ENCODE assay signal across 13 cellular contexts in genomic region chr6:112781236-112781635, GRCh38.
DNase-seq lines count a peak whose midpoint lies in the region; ATAC-seq and TF ChIP-seq lines count a peak whose summit lies in the region.
"Had no signal": no experiment of that assay in that cellular context is flagged by ENCODE, and none has a peak within 500 bp of the region (broad histone marks: within the 10 kb centered on the region; RNA-seq: fewer than 3 reads in every experiment).

No MANE protein-coding gene starts in this region.

- H3K27me3 Mint-ChIP-seq in naive thymus-derived CD8-positive, alpha-beta T cell, result peaks cover 0 to 2% (median 0%) of the 10 kb centered on the region in 5 donors
- H3K27me3 Mint-ChIP-seq: activated CD4-positive, alpha-beta memory T cell treated with anti-CD3 and anti-CD28 coated beads for 36 hours; stimulated activated naive CD8-positive, alpha-beta T cell treated with anti-CD3 and anti-CD28 coated beads, Interleukin-15, Interleukin-2, amounts not matched to agents 100 ng/mL and 50 ng/mL, for 24 hours had no signal

- no peaks in the 10 kb centered on the region for H3K4me1 Mint-ChIP-seq in naive thymus-derived CD8-positive, alpha-beta T cell

- peak; percentile 25 to 58 for DNase-seq in cardiac muscle cell (ENCODE audit: low read depth in 1 of 2, low spot score in 1 of 2)
- no peak for DNase-seq in heart right ventricle
- DNase-seq in astrocyte of the spinal cord (ENCODE audit: low read depth, low spot score), result peak; percentile 40
- DNase-seq in hepatocyte (ENCODE audit: low spot score), result peak; percentile 5
- DNase-seq in DMS 273 treated with DMSO at 0.1 percent for 48 hours (lab: John Stamatoyannopoulos, UW), result no peak
- DNase-seq in naive thymus-derived CD8-positive, alpha-beta T cell, result no peak
- DNase-seq: activated naive CD4-positive, alpha-beta T cell treated with anti-CD3 and anti-CD28 coated beads, Interleukin-2, amount 50 U/mL, for 16 hours; effector memory CD4-positive, alpha-beta T cell had no signal

- H3K9me3 Mint-ChIP-seq in naive thymus-derived CD8-positive, alpha-beta T cell, result peaks cover 0 to 1% (median 0%) of the 10 kb centered on the region in 9 donors
- H3K9me3 Mint-ChIP-seq: activated CD4-positive, alpha-beta memory T cell treated with anti-CD3 and anti-CD28 coated beads for 36 hours; HFFc6; stimulated activated naive CD8-positive, alpha-beta T cell treated with anti-CD3 and anti-CD28 coated beads, Interleukin-15, Interleukin-2, amounts not matched to agents 100 ng/mL and 50 ng/mL, for 24 hours had no signal

- H3K79me2 ChIP-seq in hepatocyte, result no peaks in the 10 kb centered on the region

- H3K27me3 ChIP-seq in cardiac muscle cell (no peaks in the 10 kb centered on the region), heart right ventricle (no peaks in the 10 kb centered on the region), hepatocyte (no peaks in the 10 kb centered on the region)

- no peaks in the 10 kb centered on the region for H3K9me2 ChIP-seq in hepatocyte (replicated peaks; ENCODE audit: insufficient read depth)

- in situ Hi-C loops in astrocyte of the spinal cord (cut with HindIII; ENCODE audit: low sequenced_read_pairs), result no loop called here

- H3K4me1 ChIP-seq in cardiac muscle cell (ENCODE audit: low read depth), result peaks cover 9% of the 10 kb centered on the region
- peaks cover 0 to 5% (median 0%) of the 10 kb centered on the region in 9 donors for H3K4me1 ChIP-seq in heart right ventricle
- no peaks in the 10 kb centered on the region for H3K4me1 ChIP-seq in hepatocyte (ENCODE audit: insufficient read depth)

- no peaks in the 10 kb centered on the region for H3K36me3 Mint-ChIP-seq in naive thymus-derived CD8-positive, alpha-beta T cell
- H3K36me3 Mint-ChIP-seq: activated CD4-positive, alpha-beta memory T cell treated with anti-CD3 and anti-CD28 coated beads for 36 hours had no signal

- H3K4me3 ChIP-seq in cardiac muscle cell, result no peak overlapping the region
- H3K4me3 ChIP-seq in heart right ventricle, result no peak overlapping the region
- no peak overlapping the region for H3K4me3 ChIP-seq in astrocyte of the spinal cord (ENCODE audit: low read depth, low read length)
- no peak overlapping the region for H3K4me3 ChIP-seq in hepatocyte

- H4K20me1 ChIP-seq in hepatocyte (ENCODE audit: insufficient read depth, poor library complexity, severe bottlenecking), result no peaks in the 10 kb centered on the region

- POLR2A ChIA-PET in naive thymus-derived CD8-positive, alpha-beta T cell (lab: Charles Lee), result no interaction called here

- H3K4me3 Mint-ChIP-seq in naive thymus-derived CD8-positive, alpha-beta T cell, result no peak overlapping the region
- H3K4me3 Mint-ChIP-seq: activated CD4-positive, alpha-beta memory T cell treated with anti-CD3 and anti-CD28 coated beads for 36 hours; HFFc6; stimulated activated naive CD8-positive, alpha-beta T cell treated with anti-CD3 and anti-CD28 coated beads, Interleukin-15, Interleukin-2, amounts not matched to agents 100 ng/mL and 50 ng/mL, for 24 hours had no signal

- H3K27ac ChIP-seq in cardiac muscle cell (no peak overlapping the region), heart right ventricle (no peak overlapping the region), hepatocyte (no peak overlapping the region)

- 63 to 72% methylated on average over 2 of the region's 2 CpGs for WGBS in heart right ventricle, 2 donors
- WGBS in hepatocyte (ENCODE audit: low lambda C conversion rate, missing lambda C conversion rate), result 76% methylated on average over 2 of the region's 2 CpGs

- TF ChIP-seq CTCF in cardiac muscle cell (IDR thresholded peaks at IDR 0.05; ENCODE audit: low read depth, low read length) (no peak), heart right ventricle (IDR thresholded peaks at IDR 0.05) (no peak), astrocyte of the spinal cord (IDR thresholded peaks at IDR 0.05; ENCODE audit: low read depth, low read length) (peak; percentile 42), hepatocyte (IDR thresholded peaks at IDR 0.05; ENCODE audit: poor library complexity) (peak; percentile 17)

- H3K9me3 ChIP-seq in cardiac muscle cell (ENCODE audit: low read depth) (no peaks in the 10 kb centered on the region), heart right ventricle (no peaks in the 10 kb centered on the region), hepatocyte (ENCODE audit: low read depth) (no peaks in the 10 kb centered on the region)

- H3K27ac Mint-ChIP-seq in naive thymus-derived CD8-positive, alpha-beta T cell, result no peak overlapping the region
- H3K27ac Mint-ChIP-seq: activated CD4-positive, alpha-beta memory T cell treated with anti-CD3 and anti-CD28 coated beads for 36 hours; stimulated activated naive CD8-positive, alpha-beta T cell treated with anti-CD3 and anti-CD28 coated beads, Interleukin-15, Interleukin-2, amounts not matched to agents 100 ng/mL and 50 ng/mL, for 24 hours had no signal

- H2AFZ ChIP-seq in hepatocyte, result no peak overlapping the region

- H3K4me2 ChIP-seq in hepatocyte, result no peak overlapping the region

- ATAC-seq in heart right ventricle, result no peak
- no peak for ATAC-seq in GM21786 (IDR thresholded peaks at IDR 0.05; ENCODE audit: unreplicated experiment)
- no peak for ATAC-seq in activated CD4-positive, CD25-positive, alpha-beta regulatory T cell treated with anti-CD3 and anti-CD28 coated beads, Interleukin-2, amount 50 U/mL, for 24 hours
- ATAC-seq in naive thymus-derived CD8-positive, alpha-beta T cell, result no peak

- H3K36me3 ChIP-seq in cardiac muscle cell, result no peaks in the 10 kb centered on the region
- no peaks in the 10 kb centered on the region for H3K36me3 ChIP-seq in heart right ventricle
- H3K36me3 ChIP-seq in hepatocyte (replicated peaks; ENCODE audit: insufficient read depth, low read depth), result no peaks in the 10 kb centered on the region

- intact Hi-C loops in heart right ventricle (cut with DNase I), result loop anchor here in 8 of 10 donors (5.0 to 10.0 kb wide), 7 partner anchors 1074 to 1131 kb away; partner anchors contain the start of gene MARCKS (in 4 of the 8)

Comparison
In these comparisons a context has a peak if more than half of its experiments do, and no peak if none do; other contexts are left out.
1. DNase-seq: peak in cardiac muscle cell (2 of 2), astrocyte of the spinal cord (single experiment) and hepatocyte (single experiment); none in heart right ventricle (0 of 2), DMS 273 treated with DMSO at 0.1 percent for 48 hours (single experiment) and naive thymus-derived CD8-positive, alpha-beta T cell (0 of 10).
2. CTCF ChIP-seq: peak in astrocyte of the spinal cord (single experiment) and hepatocyte (single experiment); none in cardiac muscle cell (single experiment) and heart right ventricle (0 of 9).